Comparison of ENCODE assay signal across 26 cellular contexts in genomic region chr12:46674818-46675217, GRCh38.
A peak's percentile ranks its signal among the peaks of the same experiment; 100 is the strongest.
DNase-seq lines count a peak whose midpoint lies in the region; ATAC-seq and TF ChIP-seq lines count a peak whose summit lies in the region.
"Had no signal": no experiment of that assay in that cellular context is flagged by ENCODE, and none has a peak within 500 bp of the region (broad histone marks: within the 10 kb centered on the region; RNA-seq: fewer than 3 reads in every experiment).

No MANE protein-coding gene starts in this region.

- H3K27ac Mint-ChIP-seq in activated T-cell treated with anti-CD3 and anti-CD28 coated beads, Interleukin-2, amount 50 U/mL, for 72 hours: no peak overlapping the region
- no peak overlapping the region for H3K27ac Mint-ChIP-seq in stimulated activated effector memory CD8-positive, alpha-beta T cell treated with anti-CD3 and anti-CD28 coated beads, Interleukin-12 subunit alpha, Interleukin-12 subunit beta, amount 100 ng/mL, for 72 hours
- H3K27ac Mint-ChIP-seq: activated CD4-positive, alpha-beta memory T cell treated with anti-CD3 and anti-CD28 coated beads, Interleukin-2, amount 10 ng/mL, durations not matched to agents 7 days and 5 days; activated naive CD4-positive, alpha-beta T cell treated with anti-CD3 and anti-CD28 coated beads for 36 hours; activated T-cell treated with anti-CD3 and anti-CD28 coated beads, Interleukin-2, amount 50 U/mL, for 24 hours; T-cell had no signal

- no peak for TF ChIP-seq CTCF in RWPE1 (conservative IDR thresholded peaks at IDR 0.05; ENCODE audit: low read depth)

- peaks cover 0 to 1% of the 10 kb centered on the region in 2 donors for H3K36me3 Mint-ChIP-seq in activated T-cell treated with anti-CD3 and anti-CD28 coated beads, Interleukin-2, amount 50 U/mL, for 72 hours (ENCODE audit: insufficient read depth in 2 of 2)
- no peaks in the 10 kb centered on the region for H3K36me3 Mint-ChIP-seq in stimulated activated effector memory CD8-positive, alpha-beta T cell treated with anti-CD3 and anti-CD28 coated beads, Interleukin-12 subunit alpha, Interleukin-12 subunit beta, amount 100 ng/mL, for 72 hours

- H3K27ac ChIP-seq in RWPE1: no peak overlapping the region
- H3K27ac ChIP-seq: BLaER1, lower lobe of right lung, uterus had no signal

- CTCF ChIA-PET in RWPE1 (lab: Yijun Ruan, JAX): interaction anchor here (0.6 to 1.0 kb wide), 6 partner anchors 9 to 550 kb away, joined by 3 to 5 read pairs (median 3); no protein-coding TSS in a partner anchor

- peaks cover 3 to 4% of the 10 kb centered on the region in 2 donors for H3K9me3 Mint-ChIP-seq in activated T-cell treated with anti-CD3 and anti-CD28 coated beads, Interleukin-2, amount 50 U/mL, for 72 hours
- no peaks in the 10 kb centered on the region for H3K9me3 Mint-ChIP-seq in stimulated activated effector memory CD8-positive, alpha-beta T cell treated with anti-CD3 and anti-CD28 coated beads, Interleukin-12 subunit alpha, Interleukin-12 subunit beta, amount 100 ng/mL, for 72 hours
- H3K9me3 Mint-ChIP-seq: activated CD4-positive, alpha-beta memory T cell treated with anti-CD3 and anti-CD28 coated beads, Interleukin-2, amount 10 ng/mL, durations not matched to agents 7 days and 5 days; activated naive CD4-positive, alpha-beta T cell treated with anti-CD3 and anti-CD28 coated beads for 36 hours had no signal

- no peak for DNase-seq in activated T-cell treated with anti-CD3 and anti-CD28 coated beads, Interleukin-2, amount 50 U/mL, for 72 hours
- DNase-seq in activated T-cell treated with anti-CD3 and anti-CD28 coated beads, Interleukin-2, amount 50 U/mL, for 1 hour: no peak
- DNase-seq in RWPE1 (ENCODE audit: low spot score): peak; percentile 22
- DNase-seq in stimulated activated effector memory CD8-positive, alpha-beta T cell treated with anti-CD3 and anti-CD28 coated beads, Interleukin-12 subunit alpha, Interleukin-12 subunit beta, amount 100 ng/mL, for 72 hours (ENCODE audit: low spot score in 2 of 2): no peak
- no peak for DNase-seq in islet precursor cell
- no peak for DNase-seq in OCI-M2 (lab: John Stamatoyannopoulos, UW; ENCODE audit: unreplicated experiment)
- no peak for DNase-seq in NAMALWA (ENCODE audit: low spot score)
- DNase-seq: ACHN; activated CD4-positive, alpha-beta memory T cell treated with anti-CD3 and anti-CD28 coated beads, Interleukin-2, amount 10 ng/mL, durations not matched to agents 7 days and 5 days; activated naive CD4-positive, alpha-beta T cell treated with anti-CD3 and anti-CD28 coated beads for 36 hours; activated T-cell treated with anti-CD3 and anti-CD28 coated beads, Interleukin-2, amount 50 U/mL, for 24 hours; amygdala; COR-L47; cortex of kidney; GOT3; lower lobe of right lung; NCI-H1105 treated with DMSO at 0.1 percent for 48 hours; NCI-H2029; NCI-H2227 treated with DMSO at 0.1 percent for 48 hours; SHP77; substantia nigra; T-cell; uterus had no signal

- POLR2A ChIA-PET in RWPE1 (lab: Yijun Ruan, JAX; ENCODE audit: low non-redundant PET): no interaction called here

- H3K4me1 Mint-ChIP-seq in activated T-cell treated with anti-CD3 and anti-CD28 coated beads, Interleukin-2, amount 50 U/mL, for 72 hours (ENCODE audit: low read depth): peaks cover 24% of the 10 kb centered on the region
- H3K4me1 Mint-ChIP-seq in stimulated activated effector memory CD8-positive, alpha-beta T cell treated with anti-CD3 and anti-CD28 coated beads, Interleukin-12 subunit alpha, Interleukin-12 subunit beta, amount 100 ng/mL, for 72 hours: peaks cover 7% of the 10 kb centered on the region

- H3K4me3 Mint-ChIP-seq in activated T-cell treated with anti-CD3 and anti-CD28 coated beads, Interleukin-2, amount 50 U/mL, for 72 hours: no peak overlapping the region
- no peak overlapping the region for H3K4me3 Mint-ChIP-seq in stimulated activated effector memory CD8-positive, alpha-beta T cell treated with anti-CD3 and anti-CD28 coated beads, Interleukin-12 subunit alpha, Interleukin-12 subunit beta, amount 100 ng/mL, for 72 hours
- H3K4me3 Mint-ChIP-seq: activated CD4-positive, alpha-beta memory T cell treated with anti-CD3 and anti-CD28 coated beads, Interleukin-2, amount 10 ng/mL, durations not matched to agents 7 days and 5 days; activated naive CD4-positive, alpha-beta T cell treated with anti-CD3 and anti-CD28 coated beads for 36 hours; activated T-cell treated with anti-CD3 and anti-CD28 coated beads, Interleukin-2, amount 50 U/mL, for 24 hours; T-cell had no signal

- peak; percentile 46 to 65 for ATAC-seq in activated T-cell treated with anti-CD3 and anti-CD28 coated beads, Interleukin-2, amount 50 U/mL, for 72 hours (replicated peaks in 1 of 2)
- ATAC-seq in esophagus mucosa: peak; percentile 87
- peak; percentile 56 for ATAC-seq in stimulated activated effector memory CD8-positive, alpha-beta T cell treated with anti-CD3 and anti-CD28 coated beads, Interleukin-12 subunit alpha, Interleukin-12 subunit beta, amount 100 ng/mL, for 72 hours
- ATAC-seq: GM12878, lower lobe of right lung, T-cell had no signal

- no peaks in the 10 kb centered on the region for H3K27me3 Mint-ChIP-seq in activated T-cell treated with anti-CD3 and anti-CD28 coated beads, Interleukin-2, amount 50 U/mL, for 72 hours (ENCODE audit: low read depth)
- H3K27me3 Mint-ChIP-seq: activated T-cell treated with anti-CD3 and anti-CD28 coated beads, Interleukin-2, amount 50 U/mL, for 24 hours; T-cell had no signal
